Comparison of ENCODE assay signal across 9 cellular contexts in the genomic region with DNA sequence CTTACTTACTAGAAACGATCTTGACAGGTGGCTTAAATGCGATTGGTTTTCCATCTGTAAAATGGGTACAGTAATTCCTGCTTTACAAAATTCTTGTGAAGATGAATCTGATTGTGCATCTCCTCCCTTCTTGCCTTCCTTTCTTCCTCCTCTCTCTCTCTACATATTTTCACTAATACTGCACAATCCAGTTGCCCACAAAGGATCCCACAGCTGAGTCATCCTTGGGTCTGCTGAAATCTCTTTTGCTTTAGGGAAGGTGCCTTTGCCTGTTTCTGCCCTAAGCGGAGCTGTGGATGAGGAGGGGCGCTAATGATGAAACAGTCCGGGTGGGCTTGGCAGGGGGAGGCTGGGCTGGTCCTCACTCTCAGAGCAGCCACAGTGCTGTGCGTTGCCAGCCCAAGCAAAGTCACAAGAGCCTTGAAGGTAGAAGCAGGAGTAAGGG. TPM values are rescaled to one million over a fixed set of nuclear protein-coding genes. Genes with fewer than 3 reads are reported as not detected.
A peak's percentile ranks its signal among the peaks of the same experiment; 100 is the strongest.
DNase-seq lines count a peak whose midpoint lies in the region; ATAC-seq and TF ChIP-seq lines count a peak whose summit lies in the region.
"Had no signal": no experiment of that assay in that cellular context is flagged by ENCODE, and none has a peak within 500 bp of the region (broad histone marks: within the 10 kb centered on the region; RNA-seq: fewer than 3 reads in every experiment).

No MANE protein-coding gene starts in this region.

- H3K4me1 ChIP-seq in HUES48 (ENCODE audit: control insufficient read depth, insufficient read depth, low read length), result peaks cover 54% of the 10 kb centered on the region

- no peaks in the 10 kb centered on the region for H3K36me3 ChIP-seq in HUES48 (ENCODE audit: control insufficient read depth, insufficient read depth, low read length)

- no peaks in the 10 kb centered on the region for H3K9me3 ChIP-seq in HUES48 (ENCODE audit: control insufficient read depth, insufficient read depth, low read length)
- no peaks in the 10 kb centered on the region for H3K9me3 ChIP-seq in T-helper 17 cell (ENCODE audit: control insufficient read depth, low read length, poor library complexity, severe bottlenecking)

- no peak overlapping the region for H3K4me3 ChIP-seq in HUES48 (ENCODE audit: low read depth, low read length)

- H3K27ac ChIP-seq in HUES48 (ENCODE audit: low read depth, low read length), result peak overlapping the region; percentile 8

- CTCF ChIA-PET in activated CD8-positive, alpha-beta T cell treated with anti-CD3 and anti-CD28 coated beads, Interleukin-2, amount 10 ng/mL, durations not matched to agents 7 days and 5 days (lab: Charles Lee), result no interaction called here

- H3K36me3 Mint-ChIP-seq in activated CD8-positive, alpha-beta T cell treated with anti-CD3 and anti-CD28 coated beads, Interleukin-2, amount 10 ng/mL, durations not matched to agents 7 days and 5 days (ENCODE audit: low read depth), result no peaks in the 10 kb centered on the region
- peaks cover 2% of the 10 kb centered on the region for H3K36me3 Mint-ChIP-seq in T-helper 17 cell (ENCODE audit: low read depth)

- no peak overlapping the region for H3K4me3 Mint-ChIP-seq in activated CD8-positive, alpha-beta T cell treated with anti-CD3 and anti-CD28 coated beads, Interleukin-2, amount 10 ng/mL, durations not matched to agents 7 days and 5 days
- H3K4me3 Mint-ChIP-seq in T-helper 17 cell, result no peak overlapping the region
- H3K4me3 Mint-ChIP-seq: T-helper 1 cell treated with Interleukin-12 subunit alpha and Interleukin-12 subunit beta and Interleukin-4 antibody, amounts not matched to agents 30 μg/mL and 1 μg/mL, for 36 hours had no signal

- ATAC-seq in left lobe of liver (no peak), GM18505 (IDR thresholded peaks at IDR 0.05; ENCODE audit: unreplicated experiment) (no peak), T-helper 17 cell (no peak)
- ATAC-seq in activated CD8-positive, alpha-beta T cell treated with anti-CD3 and anti-CD28 coated beads, Interleukin-2, amount 10 ng/mL, durations not matched to agents 7 days and 5 days, result no peak

- H3K27me3 ChIP-seq in HUES48 (ENCODE audit: control insufficient read depth, insufficient read depth, low read length), result no peaks in the 10 kb centered on the region

- H3K27ac Mint-ChIP-seq in activated CD8-positive, alpha-beta T cell treated with anti-CD3 and anti-CD28 coated beads, Interleukin-2, amount 10 ng/mL, durations not matched to agents 7 days and 5 days, result no peak overlapping the region
- H3K27ac Mint-ChIP-seq in T-helper 17 cell, result no peak overlapping the region
- H3K27ac Mint-ChIP-seq: T-helper 1 cell treated with Interleukin-12 subunit alpha and Interleukin-12 subunit beta and Interleukin-4 antibody, amounts not matched to agents 30 μg/mL and 1 μg/mL, for 36 hours had no signal

- no peak for TF ChIP-seq POLR2A in GM18505 (IDR thresholded peaks at IDR 0.05; ENCODE audit: borderline replicate concordance, extremely low read depth, insufficient read depth, insufficient read length)

- H3K9ac ChIP-seq in HUES48 (ENCODE audit: low read depth, low read length), result no peak overlapping the region

- H3K4me1 Mint-ChIP-seq in activated CD8-positive, alpha-beta T cell treated with anti-CD3 and anti-CD28 coated beads, Interleukin-2, amount 10 ng/mL, durations not matched to agents 7 days and 5 days (ENCODE audit: low read depth), result no peaks in the 10 kb centered on the region
- peaks cover 5% of the 10 kb centered on the region for H3K4me1 Mint-ChIP-seq in T-helper 17 cell

- DNase-seq in A172 (ENCODE audit: low spot score) (peak; percentile 97), astrocyte of the hippocampus (ENCODE audit: low read depth, low spot score) (peak; percentile 95), left lobe of liver (ENCODE audit: low spot score) (peak; percentile 24), T-helper 17 cell (no peak)
- no peak for DNase-seq in activated CD8-positive, alpha-beta T cell treated with anti-CD3 and anti-CD28 coated beads, Interleukin-2, amount 10 ng/mL, durations not matched to agents 7 days and 5 days
- DNase-seq in activated CD4-positive, alpha-beta T cell treated with anti-CD3 and anti-CD28 coated beads, Interleukin-2, amount 50 U/mL, for 4 hours, result no peak

- peaks cover 11% of the 10 kb centered on the region for H3K27me3 Mint-ChIP-seq in activated CD8-positive, alpha-beta T cell treated with anti-CD3 and anti-CD28 coated beads, Interleukin-2, amount 10 ng/mL, durations not matched to agents 7 days and 5 days (ENCODE audit: low read depth)
- H3K27me3 Mint-ChIP-seq in T-helper 17 cell, result peaks cover 60% of the 10 kb centered on the region

- POLR2A ChIA-PET in activated CD8-positive, alpha-beta T cell treated with anti-CD3 and anti-CD28 coated beads, Interleukin-2, amount 10 ng/mL, durations not matched to agents 7 days and 5 days (lab: Charles Lee), result no interaction called here

- no peaks in the 10 kb centered on the region for H3K9me3 Mint-ChIP-seq in activated CD8-positive, alpha-beta T cell treated with anti-CD3 and anti-CD28 coated beads, Interleukin-2, amount 10 ng/mL, durations not matched to agents 7 days and 5 days (ENCODE audit: insufficient read depth)
- H3K9me3 Mint-ChIP-seq: T-helper 1 cell treated with Interleukin-12 subunit alpha and Interleukin-12 subunit beta and Interleukin-4 antibody, amounts not matched to agents 30 μg/mL and 1 μg/mL, for 36 hours had no signal

RNA-seq across cellular contexts. Expression of gene AMOTL2, which starts 46.1 kb away (rescaled TPM):
- total RNA-seq in A172 (2014; rRNA removed; shearing (Covaris generic)), result 168 and 182 TPM in 2 replicates
- total RNA-seq in left lobe of liver (26.8 TPM), T-helper 17 cell (not detected)
- total RNA-seq in activated CD8-positive, alpha-beta T cell treated with anti-CD3 and anti-CD28 coated beads, Interleukin-2, amount 10 ng/mL, durations not matched to agents 7 days and 5 days, result not detected

Comparison
In these comparisons a context has a peak if more than half of its experiments do, and no peak if none do; other contexts are left out.
1. DNase-seq: peak in A172 (single experiment), astrocyte of the hippocampus (single experiment) and left lobe of liver (single experiment); none in activated CD8-positive, alpha-beta T cell treated with anti-CD3 and anti-CD28 coated beads, Interleukin-2, amount 10 ng/mL, durations not matched to agents 7 days and 5 days (single experiment), activated CD4-positive, alpha-beta T cell treated with anti-CD3 and anti-CD28 coated beads, Interleukin-2, amount 50 U/mL, for 4 hours (0 of 2) and T-helper 17 cell (0 of 3).
2. RNA of gene AMOTL2, which starts 46.1 kb away (total RNA-seq): 168 to 182 TPM in A172 and 26.8 TPM in left lobe of liver (single experiment); not detected in T-helper 17 cell and not detected in activated CD8-positive, alpha-beta T cell treated with anti-CD3 and anti-CD28 coated beads, Interleukin-2, amount 10 ng/mL, durations not matched to agents 7 days and 5 days; every median in the first group is over 10 times any median in the second.